Comparison of ENCODE assay signal across 1 cellular context in the genomic region with DNA sequence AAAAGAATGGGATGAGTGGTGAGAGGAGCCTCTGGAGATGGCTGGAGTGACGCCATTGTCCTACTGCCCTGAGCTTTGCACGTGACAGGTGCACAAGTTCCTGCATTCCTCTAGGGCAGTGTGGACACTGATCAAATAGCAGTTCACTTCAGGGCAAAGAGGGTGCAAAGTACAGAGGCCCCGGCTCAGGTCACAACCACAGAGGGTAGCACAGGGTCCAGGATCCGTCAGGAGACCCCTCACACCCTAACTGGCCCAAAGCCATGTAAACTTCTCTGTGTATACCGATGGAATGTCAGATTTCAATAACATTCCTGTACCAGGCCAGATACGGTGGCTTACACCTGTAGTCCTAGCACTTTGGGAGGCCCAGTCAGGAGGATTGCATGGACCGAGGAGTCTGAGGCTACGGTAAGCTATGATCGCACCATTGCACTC.
TF ChIP-seq lines count a peak whose summit lies in the region.

No MANE protein-coding gene starts in this region.

TF ChIP-seq in HepG2, 621 proteins besides CTCF, POLR2A, EP300 and RAD21 (continued from another document and continues in another):
- TF ChIP-seq, protein P1, sequence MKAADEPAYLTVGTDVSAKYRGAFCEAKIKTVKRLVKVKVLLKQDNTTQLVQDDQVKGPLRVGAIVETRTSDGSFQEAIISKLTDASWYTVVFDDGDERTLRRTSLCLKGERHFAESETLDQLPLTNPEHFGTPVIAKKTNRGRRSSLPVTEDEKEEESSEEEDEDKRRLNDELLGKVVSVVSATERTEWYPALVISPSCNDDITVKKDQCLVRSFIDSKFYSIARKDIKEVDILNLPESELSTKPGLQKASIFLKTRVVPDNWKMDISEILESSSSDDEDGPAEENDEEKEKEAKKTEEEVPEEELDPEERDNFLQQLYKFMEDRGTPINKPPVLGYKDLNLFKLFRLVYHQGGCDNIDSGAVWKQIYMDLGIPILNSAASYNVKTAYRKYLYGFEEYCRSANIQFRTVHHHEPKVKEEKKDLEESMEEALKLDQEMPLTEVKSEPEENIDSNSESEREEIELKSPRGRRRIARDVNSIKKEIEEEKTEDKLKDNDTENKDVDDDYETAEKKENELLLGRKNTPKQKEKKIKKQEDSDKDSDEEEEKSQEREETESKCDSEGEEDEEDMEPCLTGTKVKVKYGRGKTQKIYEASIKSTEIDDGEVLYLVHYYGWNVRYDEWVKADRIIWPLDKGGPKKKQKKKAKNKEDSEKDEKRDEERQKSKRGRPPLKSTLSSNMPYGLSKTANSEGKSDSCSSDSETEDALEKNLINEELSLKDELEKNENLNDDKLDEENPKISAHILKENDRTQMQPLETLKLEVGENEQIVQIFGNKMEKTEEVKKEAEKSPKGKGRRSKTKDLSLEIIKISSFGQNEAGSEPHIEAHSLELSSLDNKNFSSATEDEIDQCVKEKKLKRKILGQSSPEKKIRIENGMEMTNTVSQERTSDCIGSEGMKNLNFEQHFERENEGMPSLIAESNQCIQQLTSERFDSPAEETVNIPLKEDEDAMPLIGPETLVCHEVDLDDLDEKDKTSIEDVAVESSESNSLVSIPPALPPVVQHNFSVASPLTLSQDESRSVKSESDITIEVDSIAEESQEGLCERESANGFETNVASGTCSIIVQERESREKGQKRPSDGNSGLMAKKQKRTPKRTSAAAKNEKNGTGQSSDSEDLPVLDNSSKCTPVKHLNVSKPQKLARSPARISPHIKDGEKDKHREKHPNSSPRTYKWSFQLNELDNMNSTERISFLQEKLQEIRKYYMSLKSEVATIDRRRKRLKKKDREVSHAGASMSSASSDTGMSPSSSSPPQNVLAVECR (CRISPR knock-in tag; IDR thresholded peaks at IDR 0.05; ENCODE audit: borderline replicate concordance): peak; percentile 71; the same call in 1 of the 2 replicates
- TF ChIP-seq ESRRA (CRISPR knock-in tag; IDR thresholded peaks at IDR 0.05; ENCODE audit: low read depth): peak; percentile 94
- TF ChIP-seq ZNF30 (CRISPR knock-in tag; IDR thresholded peaks at IDR 0.05): no peak
- peak; percentile 46 for TF ChIP-seq THAP11 (CRISPR knock-in tag; IDR thresholded peaks at IDR 0.05)
- TF ChIP-seq CSRNP1 (CRISPR knock-in tag; IDR thresholded peaks at IDR 0.05): no peak
- peak; percentile 60 for TF ChIP-seq ZNF574 (CRISPR knock-in tag; IDR thresholded peaks at IDR 0.05)
- peak; percentile 42; the same call in 1 of the 2 replicates for TF ChIP-seq CEBPG (CRISPR knock-in tag; IDR thresholded peaks at IDR 0.05)
- TF ChIP-seq REXO4 (CRISPR knock-in tag; IDR thresholded peaks at IDR 0.05; ENCODE audit: borderline replicate concordance): no peak
- no peak for TF ChIP-seq ZNF7 (CRISPR knock-in tag; IDR thresholded peaks at IDR 0.05)
- no peak for TF ChIP-seq ZNF556 (CRISPR knock-in tag; IDR thresholded peaks at IDR 0.05; ENCODE audit: borderline replicate concordance)
- TF ChIP-seq ZNF644 (CRISPR knock-in tag; IDR thresholded peaks at IDR 0.05; ENCODE audit: low read depth): peak; percentile 80
- TF ChIP-seq ZNF674 (CRISPR knock-in tag; IDR thresholded peaks at IDR 0.05; ENCODE audit: low read depth): no peak
- TF ChIP-seq, protein P2, sequence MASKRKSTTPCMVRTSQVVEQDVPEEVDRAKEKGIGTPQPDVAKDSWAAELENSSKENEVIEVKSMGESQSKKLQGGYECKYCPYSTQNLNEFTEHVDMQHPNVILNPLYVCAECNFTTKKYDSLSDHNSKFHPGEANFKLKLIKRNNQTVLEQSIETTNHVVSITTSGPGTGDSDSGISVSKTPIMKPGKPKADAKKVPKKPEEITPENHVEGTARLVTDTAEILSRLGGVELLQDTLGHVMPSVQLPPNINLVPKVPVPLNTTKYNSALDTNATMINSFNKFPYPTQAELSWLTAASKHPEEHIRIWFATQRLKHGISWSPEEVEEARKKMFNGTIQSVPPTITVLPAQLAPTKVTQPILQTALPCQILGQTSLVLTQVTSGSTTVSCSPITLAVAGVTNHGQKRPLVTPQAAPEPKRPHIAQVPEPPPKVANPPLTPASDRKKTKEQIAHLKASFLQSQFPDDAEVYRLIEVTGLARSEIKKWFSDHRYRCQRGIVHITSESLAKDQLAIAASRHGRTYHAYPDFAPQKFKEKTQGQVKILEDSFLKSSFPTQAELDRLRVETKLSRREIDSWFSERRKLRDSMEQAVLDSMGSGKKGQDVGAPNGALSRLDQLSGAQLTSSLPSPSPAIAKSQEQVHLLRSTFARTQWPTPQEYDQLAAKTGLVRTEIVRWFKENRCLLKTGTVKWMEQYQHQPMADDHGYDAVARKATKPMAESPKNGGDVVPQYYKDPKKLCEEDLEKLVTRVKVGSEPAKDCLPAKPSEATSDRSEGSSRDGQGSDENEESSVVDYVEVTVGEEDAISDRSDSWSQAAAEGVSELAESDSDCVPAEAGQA (IDR thresholded peaks at IDR 0.05; ENCODE audit: low read depth): peak; percentile 64
- TF ChIP-seq, protein P2 (CRISPR knock-in tag; IDR thresholded peaks at IDR 0.05; ENCODE audit: borderline replicate concordance): no peak
- peak; percentile 99 for TF ChIP-seq RXRA (CRISPR knock-in tag; IDR thresholded peaks at IDR 0.05)
- TF ChIP-seq ZNF264 (CRISPR knock-in tag; IDR thresholded peaks at IDR 0.05): peak; percentile 82
- no peak for TF ChIP-seq ZBTB1 (CRISPR knock-in tag; IDR thresholded peaks at IDR 0.05; ENCODE audit: borderline replicate concordance)
- TF ChIP-seq PHF5A (CRISPR knock-in tag; IDR thresholded peaks at IDR 0.05; ENCODE audit: low read depth, unreplicated experiment): peak; percentile 32
- no peak for TF ChIP-seq TOPORS (CRISPR knock-in tag; IDR thresholded peaks at IDR 0.05)
- TF ChIP-seq TCF12 (IDR thresholded peaks at IDR 0.05): no peak
- TF ChIP-seq TCF12 (CRISPR knock-in tag; IDR thresholded peaks at IDR 0.05): 0 out of 2 replicates have a peak, but pooled peaks have one; percentile 44
- 0 out of 2 replicates have a peak, but pooled peaks have one; percentile 22 for TF ChIP-seq PHF8 (CRISPR knock-in tag; IDR thresholded peaks at IDR 0.05)
- no peak for TF ChIP-seq ZNF546 (CRISPR knock-in tag; conservative IDR thresholded peaks at IDR 0.05)
- peak; percentile 58 for TF ChIP-seq SAP130 (CRISPR knock-in tag; IDR thresholded peaks at IDR 0.05; ENCODE audit: low read depth)
- peak; percentile 25; the same call in 1 of the 2 replicates for TF ChIP-seq GATA4 (IDR thresholded peaks at IDR 0.05; ENCODE audit: borderline replicate concordance, low read depth)
- TF ChIP-seq PHB2 (IDR thresholded peaks at IDR 0.05; ENCODE audit: partially characterized antibody): no peak
- 0 out of 2 replicates have a peak, but pooled peaks have one; percentile 34 for TF ChIP-seq ERF (CRISPR knock-in tag; IDR thresholded peaks at IDR 0.05)
- peak; percentile 76 for TF ChIP-seq ZNF414 (CRISPR knock-in tag; IDR thresholded peaks at IDR 0.05)
- TF ChIP-seq ZNF280B (CRISPR knock-in tag; IDR thresholded peaks at IDR 0.05; ENCODE audit: borderline replicate concordance): peak; percentile 42; the same call in 1 of the 2 replicates
- peak; percentile 85 for TF ChIP-seq ZNF430 (CRISPR knock-in tag; IDR thresholded peaks at IDR 0.05)
- TF ChIP-seq ZHX1 (CRISPR knock-in tag; IDR thresholded peaks at IDR 0.05; ENCODE audit: low read depth): no peak
- no peak for TF ChIP-seq PPARG (CRISPR knock-in tag; conservative IDR thresholded peaks at IDR 0.05)
- TF ChIP-seq FOSL2 (CRISPR knock-in tag; IDR thresholded peaks at IDR 0.05): peak; percentile 52
- TF ChIP-seq NCOR1 (IDR thresholded peaks at IDR 0.05; ENCODE audit: borderline replicate concordance, low read length): peak; percentile 92
